ENCODE assay signal across 8 cellular contexts in genomic region chr16:72092832-72093447, GRCh38. TPM values are rescaled to one million over a fixed set of nuclear protein-coding genes. Genes with fewer than 3 reads are reported as not detected.
DNase-seq lines count a peak whose midpoint lies in the region; TF ChIP-seq lines count a peak whose summit lies in the region.

No MANE protein-coding gene starts in this region.

- H3K36me3 ChIP-seq in GM06990 (ENCODE audit: control insufficient read depth, insufficient read depth, low read length) (peaks cover 11% of the 10 kb centered on the region), iPS-18a (ENCODE audit: control insufficient read depth, low read depth, low read length) (peaks cover 39% of the 10 kb centered on the region)

- H3K27ac ChIP-seq in iPS-18a (ENCODE audit: low read length) (peak overlapping the region; percentile 33), skin epidermis (peak overlapping the region; percentile 36 to 98 (median 91))

- no peaks in the 10 kb centered on the region for H3K9me3 ChIP-seq in iPS-18a (ENCODE audit: control insufficient read depth, low read depth, low read length)

- TF ChIP-seq CTCF in GM06990 (IDR thresholded peaks at IDR 0.05; ENCODE audit: insufficient read depth, low read length, poor library complexity, severe bottlenecking) (no peak), astrocyte of the spinal cord (IDR thresholded peaks at IDR 0.05; ENCODE audit: low read depth, low read length) (no peak)

- peaks cover 9% of the 10 kb centered on the region for H3K4me1 ChIP-seq in iPS-18a (ENCODE audit: control insufficient read depth, low read depth, low read length)

- peak overlapping the region; percentile 93 for H3K4me3 ChIP-seq in GM06990 (replicated peaks; ENCODE audit: low read depth, low read length)
- peak overlapping the region; percentile 99 for H3K4me3 ChIP-seq in astrocyte of the spinal cord (ENCODE audit: low read depth, low read length)
- peak overlapping the region; percentile 87 for H3K4me3 ChIP-seq in iPS-18a (ENCODE audit: low read length)
- peak overlapping the region; percentile 76 to 97 (median 82) for H3K4me3 ChIP-seq in skin epidermis

- H3K27me3 ChIP-seq in GM06990 (replicated peaks; ENCODE audit: control insufficient read depth, insufficient read depth, low read length), result no peaks in the 10 kb centered on the region
- no peaks in the 10 kb centered on the region for H3K27me3 ChIP-seq in iPS-18a (ENCODE audit: control insufficient read depth, insufficient read depth, low read length)

- DNase-seq in GM06990 (ENCODE audit: extremely low read depth, insufficient read length) (no peak), M059J (ENCODE audit: low read depth) (peak; percentile 82), astrocyte of the spinal cord (ENCODE audit: low read depth, low spot score) (peak; percentile 68), activated gamma-delta T cell (lab: John Stamatoyannopoulos, UW) (no peak), putamen (ENCODE audit: low spot score) (no peak)
- DNase-seq in activated CD4-positive, CD25-positive, alpha-beta regulatory T cell (lab: John Stamatoyannopoulos, UW), result no peak

- peak overlapping the region; percentile 82 for H3K9ac ChIP-seq in iPS-18a (ENCODE audit: low read length)

- in situ Hi-C loops in astrocyte of the spinal cord (cut with HindIII; ENCODE audit: low sequenced_read_pairs), result no loop called here

RNA-seq across cellular contexts. Expression of gene TXNL4B, which starts 0.5 kb away (rescaled TPM):
- 10.9 and 12.0 TPM in 2 replicates for total RNA-seq in M059J (2014; rRNA removed; shearing (Covaris generic))

RNA-seq across cellular contexts. Expression of gene DHX38, which starts 0.7 kb away (rescaled TPM):
- 15.5 and 32.3 TPM in 2 replicates for total RNA-seq in M059J (2014; rRNA removed; shearing (Covaris generic))

RNA-seq across cellular contexts. Expression of gene HPR, which starts 29.9 kb away (rescaled TPM):
- total RNA-seq in M059J (2014; rRNA removed; shearing (Covaris generic)), result not detected in 2 replicates

RNA-seq across cellular contexts. Expression of gene HP, which starts 38.6 kb away (rescaled TPM):
- total RNA-seq in M059J (2014; rRNA removed; shearing (Covaris generic)), result not detected in 2 replicates

Comparison
In these comparisons a context has a peak if more than half of its experiments do, and no peak if none do; other contexts are left out.
1. DNase-seq: peak in M059J (single experiment) and astrocyte of the spinal cord (single experiment); none in GM06990 (single experiment), activated gamma-delta T cell (single experiment), activated CD4-positive, CD25-positive, alpha-beta regulatory T cell (0 of 4) and putamen (single experiment).
2. Peak in every context shown above with its lines, with median percentiles within 50 percentile points of each other: H3K4me3 ChIP-seq.